1 cellular context compared by ENCODE assay signal in the genomic region with DNA sequence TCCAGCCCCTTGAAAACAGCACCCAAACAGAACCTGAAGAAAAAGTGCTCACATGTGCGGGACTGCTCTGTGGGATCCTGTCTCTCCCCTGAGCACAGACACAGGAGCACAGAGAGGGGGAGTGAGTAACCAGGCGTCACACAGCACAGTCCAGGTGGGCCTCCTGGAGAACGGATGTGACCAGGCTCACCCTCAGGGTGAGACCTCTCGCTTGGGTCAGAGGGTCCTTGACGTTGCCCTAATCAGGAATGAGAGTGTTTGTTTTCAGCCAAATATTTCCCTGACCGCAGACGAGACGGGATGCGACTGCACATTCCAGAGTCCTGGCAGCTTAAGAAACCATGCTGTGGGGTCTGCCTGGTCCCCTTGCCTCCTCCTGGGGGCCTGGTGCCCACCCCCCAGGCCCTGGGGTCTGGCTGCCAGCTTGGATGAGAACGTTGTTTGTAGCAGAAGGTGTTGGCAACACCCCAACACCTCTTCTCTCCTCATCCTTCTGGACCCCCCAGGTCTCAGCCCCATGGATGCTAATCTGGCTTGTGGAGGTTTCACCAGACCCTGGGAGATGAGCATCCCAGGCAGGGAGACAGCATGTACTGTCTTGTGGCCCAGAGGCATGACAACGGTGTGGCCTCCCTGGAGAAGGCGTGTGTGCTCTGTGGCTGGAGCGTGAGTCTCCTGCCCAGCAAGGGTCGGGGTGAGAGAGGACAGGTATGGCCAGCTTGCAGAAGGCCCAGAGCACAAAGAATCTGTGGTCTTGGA.
TF ChIP-seq lines count a peak whose summit lies in the region.

No MANE protein-coding gene starts in this region.

TF ChIP-seq in K562, 482 proteins besides CTCF, POLR2A, EP300 and RAD21:
- TF ChIP-seq KDM1A (IDR thresholded peaks at IDR 0.05) = peak in 1 of 2 experiments; percentile 46; a peak in 1 of 4 replicates
- TF ChIP-seq ZNF121 (CRISPR knock-in tag; conservative IDR thresholded peaks at IDR 0.05) = peak; percentile 100
- no peak for TF ChIP-seq XRCC4 (IDR thresholded peaks at IDR 0.05; ENCODE audit: extremely low read depth, insufficient read depth, insufficient read length)
- TF ChIP-seq ZFP36 (IDR thresholded peaks at IDR 0.05; ENCODE audit: low read depth, low read length, partially characterized antibody) = peak; percentile 92
- peak; percentile 27; the same call in 1 of the 2 replicates for TF ChIP-seq CBX1 (IDR thresholded peaks at IDR 0.05; ENCODE audit: low read depth)
- no peak for TF ChIP-seq U2AF1 (optimal IDR thresholded peaks at IDR 0.05; ENCODE audit: low read depth, low read length)
- TF ChIP-seq BCOR (IDR thresholded peaks at IDR 0.05) = peak; percentile 87
- peak; percentile 84 for TF ChIP-seq RBM25 (IDR thresholded peaks at IDR 0.05; ENCODE audit: low read depth, low read length, severe bottlenecking)
- no peak for TF ChIP-seq MAFF (IDR thresholded peaks at IDR 0.05; ENCODE audit: low read length)
- peak in 1 of 2 experiments; percentile 48; a peak in 1 of 4 replicates for TF ChIP-seq RCOR1 (IDR thresholded peaks at IDR 0.05; ENCODE audit: borderline replicate concordance in 1 of 2, low read depth in 2 of 2, low read length in 2 of 2)
- TF ChIP-seq PTBP1 (IDR thresholded peaks at IDR 0.05; ENCODE audit: low read depth, low read length) = peak; percentile 70; the same call in 1 of the 2 replicates
- TF ChIP-seq CBFA2T2 (conservative IDR thresholded peaks at IDR 0.05) = no peak
- TF ChIP-seq NR4A1 (CRISPR knock-in tag; IDR thresholded peaks at IDR 0.05) = no peak
- TF ChIP-seq NR4A1 (tag; IDR thresholded peaks at IDR 0.05) = no peak
TF ChIP-seq in K562: peak in this region for 8.
